1 cellular context compared by ENCODE assay signal in the genomic region with DNA sequence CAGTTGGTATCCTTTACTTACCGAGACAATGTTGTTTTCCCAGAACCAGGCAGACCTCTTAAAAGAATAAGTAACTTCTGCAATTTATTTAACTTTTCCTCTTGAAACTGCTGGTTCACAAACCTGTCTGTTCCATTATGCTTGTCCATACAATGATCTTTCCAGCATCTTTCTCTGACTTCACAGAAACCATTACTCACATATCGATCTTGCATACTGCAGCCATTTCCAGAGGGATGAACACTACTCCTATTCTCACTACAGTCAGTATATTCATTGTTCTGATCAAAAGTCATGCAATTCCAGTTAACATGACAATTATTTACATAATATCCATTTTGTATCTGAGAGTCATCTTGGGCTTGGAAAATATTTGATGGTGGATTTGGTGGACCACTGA.
TF ChIP-seq lines count a peak whose summit lies in the region.

No MANE protein-coding gene starts in this region.

TF ChIP-seq in K562, 482 proteins besides CTCF, POLR2A, EP300 and RAD21:
- TF ChIP-seq RBM17 (IDR thresholded peaks at IDR 0.05; ENCODE audit: borderline replicate concordance, low read depth, low read length), result no peak
TF ChIP-seq in K562: peak in this region for 0.
